In the genomic region with DNA sequence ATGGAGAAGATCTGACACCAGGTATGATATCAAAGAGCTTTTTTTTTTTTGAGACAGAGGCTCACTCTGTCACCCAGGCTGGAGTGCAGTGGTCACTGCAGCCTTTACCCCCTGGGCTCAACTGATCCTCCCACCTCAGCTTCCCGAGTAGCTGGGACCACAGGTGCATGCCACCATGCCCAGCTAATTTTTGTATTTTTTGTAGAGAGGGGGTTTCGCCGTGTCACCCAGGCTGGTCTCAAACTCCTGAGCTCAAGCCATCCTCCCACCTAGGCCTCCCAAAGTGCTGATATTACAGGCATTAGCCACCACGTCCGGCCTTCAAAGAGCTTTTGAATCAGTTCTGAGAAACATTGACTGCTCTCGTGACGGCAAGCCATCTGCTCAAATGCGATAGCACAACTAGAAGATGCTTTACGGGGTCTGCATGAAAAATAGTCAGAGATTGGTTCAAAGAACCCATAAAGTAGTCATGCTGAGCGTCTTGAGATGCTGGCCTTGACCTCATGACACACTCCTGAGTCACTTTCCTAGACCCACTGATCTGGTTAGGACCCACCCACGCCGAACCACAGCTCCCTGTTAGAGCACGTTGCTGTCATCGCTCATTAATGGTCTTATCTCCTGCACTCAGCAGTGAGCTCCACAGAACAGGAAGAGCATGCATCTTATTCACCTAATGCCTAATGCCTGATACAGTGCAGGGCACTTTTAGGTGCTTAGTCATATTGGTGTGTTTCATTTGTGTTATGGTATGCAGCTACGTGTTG, we compare ENCODE assay signal across 9 cellular contexts. TPM values are rescaled to one million over a fixed set of nuclear protein-coding genes. Genes with fewer than 3 reads are reported as not detected.
A peak's percentile ranks its signal among the peaks of the same experiment; 100 is the strongest.
DNase-seq lines count a peak whose midpoint lies in the region; ATAC-seq and TF ChIP-seq lines count a peak whose summit lies in the region.
"Had no signal": no experiment of that assay in that cellular context is flagged by ENCODE, and none has a peak within 500 bp of the region (broad histone marks: within the 10 kb centered on the region; RNA-seq: fewer than 3 reads in every experiment).

No MANE protein-coding gene starts in this region.

- DNase-seq in GM04503 (ENCODE audit: low read depth) (peak; percentile 83), astrocyte of the cerebellum (ENCODE audit: low read depth) (peak; percentile 74), trophoblast cell (peak; percentile 96 to 97), Ammon's horn (ENCODE audit: low spot score) (no peak), neuronal stem cell (ENCODE audit: low spot score) (no peak), GM23338 (ENCODE audit: low spot score) (no peak), SIG-M5 treated with dmso at 0.1 percent for 504 hours (lab: John Stamatoyannopoulos, UW; ENCODE audit: unreplicated experiment) (no peak)
- DNase-seq: activated CD4-positive, alpha-beta T cell treated with anti-CD3 and anti-CD28 coated beads for 1 hour had no signal

- H3K4me3 ChIP-seq in astrocyte of the cerebellum (ENCODE audit: low read depth, low read length) (no peak overlapping the region), trophoblast cell (ENCODE audit: low read depth, low read length) (no peak overlapping the region), neuronal stem cell (ENCODE audit: low read length in 2 of 2) (no peak overlapping the region), GM23338 (no peak overlapping the region)

- H3K23ac ChIP-seq in trophoblast cell (ENCODE audit: low read length), result no peak overlapping the region
- H3K23ac ChIP-seq in neuronal stem cell (ENCODE audit: low read depth, low read length, poor library complexity), result no peak overlapping the region

- H3K4me1 ChIP-seq in trophoblast cell (ENCODE audit: control insufficient read depth in 1 of 2, insufficient read depth in 2 of 2, low read length in 2 of 2), result peaks cover 7 to 13% of the 10 kb centered on the region in 2 experiments
- H3K4me1 ChIP-seq in neuronal stem cell (ENCODE audit: control insufficient read depth in 2 of 2, insufficient read depth in 1 of 2, low read depth in 1 of 2, low read length in 2 of 2), result peaks cover 0 to 4% of the 10 kb centered on the region in 2 donors
- 0 out of 2 replicates have a peak, but pooled peaks cover 5% of the 10 kb centered on the region for H3K4me1 ChIP-seq in GM23338 (ENCODE audit: insufficient read depth)

- H3K18ac ChIP-seq in trophoblast cell (ENCODE audit: low read length) (no peak overlapping the region), neuronal stem cell (ENCODE audit: low read length) (no peak overlapping the region)

- H2BK120ac ChIP-seq in trophoblast cell (ENCODE audit: insufficient read depth, low read length, poor library complexity) (no peak overlapping the region), neuronal stem cell (ENCODE audit: low read depth, low read length) (no peak overlapping the region)

- H3K14ac ChIP-seq in trophoblast cell (ENCODE audit: low read length) (no peak overlapping the region), neuronal stem cell (ENCODE audit: low read length) (no peak overlapping the region)

- no peaks in the 10 kb centered on the region for H4K20me1 ChIP-seq in GM23338 (replicated peaks; ENCODE audit: insufficient read depth)

- no peak overlapping the region for H4K91ac ChIP-seq in trophoblast cell (ENCODE audit: low read depth, low read length)
- H4K91ac ChIP-seq in neuronal stem cell (ENCODE audit: low read depth, low read length, poor library complexity), result no peak overlapping the region

- no peaks in the 10 kb centered on the region for H3F3A ChIP-seq in GM23338 (replicated peaks; ENCODE audit: low read depth)

- no peaks in the 10 kb centered on the region for H3K79me2 ChIP-seq in trophoblast cell (ENCODE audit: control insufficient read depth, insufficient read depth, low read length, poor library complexity)
- H3K79me2 ChIP-seq in GM23338 (replicated peaks; ENCODE audit: insufficient read depth), result no peaks in the 10 kb centered on the region

- no peak for TF ChIP-seq CTCF in astrocyte of the cerebellum (IDR thresholded peaks at IDR 0.05; ENCODE audit: low read depth, low read length, missing control alignments)
- TF ChIP-seq CTCF in GM23338 (conservative IDR thresholded peaks at IDR 0.05; ENCODE audit: low read depth in 2 of 2), result no peak

- H2AFZ ChIP-seq in trophoblast cell (ENCODE audit: insufficient read depth, low read length, poor library complexity) (no peak overlapping the region), neuronal stem cell (ENCODE audit: low read length) (no peak overlapping the region), GM23338 (no peak overlapping the region)

- H3K27ac ChIP-seq in trophoblast cell (ENCODE audit: low read depth, low read length), result no peak overlapping the region
- H3K27ac ChIP-seq in neuronal stem cell (replicated peaks; ENCODE audit: low read length), result no peak overlapping the region
- H3K27ac ChIP-seq in GM23338 (ENCODE audit: low read depth), result no peak overlapping the region

- no peaks in the 10 kb centered on the region for H3K27me3 ChIP-seq in trophoblast cell (ENCODE audit: insufficient read depth, low read length)
- no peaks in the 10 kb centered on the region for H3K27me3 ChIP-seq in neuronal stem cell (ENCODE audit: control insufficient read depth in 3 of 3, insufficient read depth in 3 of 3, low read depth in 1 of 3, low read length in 3 of 3)
- H3K27me3 ChIP-seq in GM23338 (ENCODE audit: insufficient read depth), result no peaks in the 10 kb centered on the region

- H3K27ac Mint-ChIP-seq in GM23338, result no peak overlapping the region

- H3K36me3 Mint-ChIP-seq in GM23338 (ENCODE audit: low read depth), result no peaks in the 10 kb centered on the region

- ATAC-seq in HG03432 (IDR thresholded peaks at IDR 0.05; ENCODE audit: unreplicated experiment), result peak; percentile 91
- ATAC-seq in GM23338, result no peak

- peaks cover 0 to 2% of the 10 kb centered on the region in 2 experiments for H3K36me3 ChIP-seq in trophoblast cell (ENCODE audit: control insufficient read depth in 1 of 2, insufficient read depth in 2 of 2, low read length in 2 of 2)
- H3K36me3 ChIP-seq in neuronal stem cell (replicated peaks in 1 of 2; ENCODE audit: control insufficient read depth in 2 of 2, insufficient read depth in 2 of 2, low read length in 2 of 2), result peaks cover 6 to 56% of the 10 kb centered on the region in 2 donors
- no peaks in the 10 kb centered on the region for H3K36me3 ChIP-seq in GM23338 (ENCODE audit: insufficient read depth)

- H2BK5ac ChIP-seq in trophoblast cell (ENCODE audit: low read depth, low read length, poor library complexity), result no peak overlapping the region
- H2BK5ac ChIP-seq in neuronal stem cell (ENCODE audit: low read length), result no peak overlapping the region

- no peak overlapping the region for H3K4me2 ChIP-seq in trophoblast cell (ENCODE audit: low read length)
- no peak overlapping the region for H3K4me2 ChIP-seq in neuronal stem cell (ENCODE audit: insufficient read depth, low read length, poor library complexity, severe bottlenecking)
- H3K4me2 ChIP-seq in GM23338, result no peak overlapping the region

- H3K9me3 ChIP-seq in trophoblast cell (ENCODE audit: insufficient read depth, low read depth, low read length) (peaks cover 1% of the 10 kb centered on the region), neuronal stem cell (replicated peaks in 1 of 2; ENCODE audit: control insufficient read depth in 2 of 2, insufficient read depth in 1 of 2, low read depth in 1 of 2, low read length in 2 of 2) (peaks cover 0 to 5% of the 10 kb centered on the region in 2 donors)

- H3K9me2 ChIP-seq in GM23338 (ENCODE audit: insufficient read depth), result no peaks in the 10 kb centered on the region

- no peak overlapping the region for H4K8ac ChIP-seq in trophoblast cell (ENCODE audit: low read depth, low read length)
- no peak overlapping the region for H4K8ac ChIP-seq in neuronal stem cell (ENCODE audit: low read depth, low read length)

- in situ Hi-C loops in astrocyte of the cerebellum (cut with HindIII; ENCODE audit: low sequenced_read_pairs), result no loop called here

- H3K4ac ChIP-seq in trophoblast cell (ENCODE audit: low read depth, low read length) (no peak overlapping the region), neuronal stem cell (ENCODE audit: low read length) (no peak overlapping the region)

- H3K9me3 Mint-ChIP-seq in GM23338, result no peaks in the 10 kb centered on the region

- H3K4me3 Mint-ChIP-seq in GM23338, result no peak overlapping the region

- H2BK12ac ChIP-seq in trophoblast cell (ENCODE audit: low read length), result no peak overlapping the region
- H2BK12ac ChIP-seq in neuronal stem cell (ENCODE audit: low read length), result no peak overlapping the region

- H2BK15ac ChIP-seq in neuronal stem cell (ENCODE audit: low read length), result no peak overlapping the region

- peaks cover 6% of the 10 kb centered on the region for H3K27me3 Mint-ChIP-seq in GM23338 (ENCODE audit: insufficient read depth, low read depth, poor library complexity)

- H4K12ac ChIP-seq in trophoblast cell (ENCODE audit: low read depth, low read length), result no peak overlapping the region

- peaks cover 5% of the 10 kb centered on the region for H3K79me1 ChIP-seq in trophoblast cell (ENCODE audit: low read length)
- no peaks in the 10 kb centered on the region for H3K79me1 ChIP-seq in neuronal stem cell (ENCODE audit: low read depth, low read length)

- no peak overlapping the region for H2AK5ac ChIP-seq in trophoblast cell (ENCODE audit: low read length)
- H2AK5ac ChIP-seq in neuronal stem cell (ENCODE audit: low read depth, low read length), result no peak overlapping the region

- H3K9ac ChIP-seq in trophoblast cell (ENCODE audit: low read length), result no peak overlapping the region
- H3K9ac ChIP-seq in neuronal stem cell (ENCODE audit: low read depth, low read length, poor library complexity), result no peak overlapping the region

- peaks cover 11% of the 10 kb centered on the region for H3K4me1 Mint-ChIP-seq in GM23338

- WGBS in trophoblast cell (ENCODE audit: extremely low coverage, insufficient coverage, insufficient read length), result no CpG with 5 or more reads among the region's 15 CpGs
- no CpG with 5 or more reads among the region's 15 CpGs for WGBS in neuronal stem cell (ENCODE audit: extremely low coverage in 2 of 2, insufficient read length in 2 of 2, insufficient replicate concordance in 1 of 2), 2 donors

TF ChIP-seq in GM23338, 12 proteins besides CTCF, POLR2A, EP300 and RAD21 (continues in another document):
- no peak for TF ChIP-seq CREB1 (CRISPR knock-in tag; IDR thresholded peaks at IDR 0.05; ENCODE audit: low read depth)
- TF ChIP-seq ETS1 (IDR thresholded peaks at IDR 0.05), result no peak

RNA-seq across cellular contexts. Expression of gene NR2F2, which starts 57.0 kb away (rescaled TPM):
- polyA plus RNA-seq in trophoblast cell (2013), result 91.9 and 99.1 TPM in 2 replicates
- polyA plus RNA-seq in neuronal stem cell (2013, experiment 1 of 2), result 43.2 TPM
- polyA plus RNA-seq in neuronal stem cell (2013, experiment 2 of 2), result 45.4 TPM
- total RNA-seq in GM23338 (2014; rRNA removed; shearing (Covaris generic)), result not detected in 2 replicates
- 0.16 and 0.23 TPM in 2 replicates for polyA plus RNA-seq in GM23338 (2016; fragmentation: Nextera tagmentation; extraction: Ambion mirVana)

Comparison
In these comparisons a context has a peak if more than half of its experiments do, and no peak if none do; other contexts are left out.
1. DNase-seq: peak in GM04503 (single experiment), astrocyte of the cerebellum (single experiment) and trophoblast cell (2 of 2); none in Ammon's horn (single experiment), neuronal stem cell (single experiment), GM23338 (single experiment) and SIG-M5 treated with dmso at 0.1 percent for 504 hours (single experiment).